Comparison of ENCODE assay signal across 20 cellular contexts in genomic region chr2:15311926-15312325, GRCh38.
A peak's percentile ranks its signal among the peaks of the same experiment; 100 is the strongest.
DNase-seq lines count a peak whose midpoint lies in the region; ATAC-seq lines count a peak whose summit lies in the region.
"Had no signal": no experiment of that assay in that cellular context is flagged by ENCODE, and none has a peak within 500 bp of the region (broad histone marks: within the 10 kb centered on the region; RNA-seq: fewer than 3 reads in every experiment).

No MANE protein-coding gene starts in this region.

- ATAC-seq in activated CD4-positive, alpha-beta T cell treated with anti-CD3 and anti-CD28 coated beads for 36 hours = no peak
- peak; percentile 6 for ATAC-seq in GM19324 (IDR thresholded peaks at IDR 0.05; ENCODE audit: low FRiP score, unreplicated experiment)
- no peak for ATAC-seq in T-cell (replicated peaks in 1 of 4)
- ATAC-seq in naive thymus-derived CD8-positive, alpha-beta T cell = no peak
- ATAC-seq in sciatic nerve = no peak
- ATAC-seq: esophagus mucosa, gastroesophageal sphincter, left cardiac atrium, PC-3 had no signal

- no peaks in the 10 kb centered on the region for H3K36me3 ChIP-seq in H7 (replicated peaks; ENCODE audit: control insufficient read depth, insufficient read depth, low read length)
- H3K36me3 ChIP-seq: HAP-1, neural progenitor cell, thyroid gland had no signal

- H3K27me3 Mint-ChIP-seq in activated CD4-positive, alpha-beta T cell treated with anti-CD3 and anti-CD28 coated beads, Interleukin-2, amount 10 ng/mL, durations not matched to agents 24 days and 14 days = no peaks in the 10 kb centered on the region
- H3K27me3 Mint-ChIP-seq in activated CD4-positive, alpha-beta T cell treated with anti-CD3 and anti-CD28 coated beads for 36 hours = no peaks in the 10 kb centered on the region
- H3K27me3 Mint-ChIP-seq in T-cell = no peaks in the 10 kb centered on the region
- H3K27me3 Mint-ChIP-seq in naive thymus-derived CD8-positive, alpha-beta T cell = no peaks in the 10 kb centered on the region

- POLR2A ChIA-PET in activated CD4-positive, alpha-beta T cell treated with anti-CD3 and anti-CD28 coated beads for 36 hours (lab: Charles Lee) = no interaction called here
- POLR2A ChIA-PET in T-cell (lab: Charles Lee) = no interaction called here
- POLR2A ChIA-PET in naive thymus-derived CD8-positive, alpha-beta T cell (lab: Charles Lee) = no interaction called here

- DNase-seq in activated CD4-positive, alpha-beta T cell treated with anti-CD3 and anti-CD28 coated beads, Interleukin-2, amount 10 ng/mL, durations not matched to agents 24 days and 14 days = no peak
- no peak for DNase-seq in activated CD4-positive, alpha-beta T cell treated with anti-CD3 and anti-CD28 coated beads for 36 hours
- DNase-seq in T-cell = no peak
- no peak for DNase-seq in naive thymus-derived CD8-positive, alpha-beta T cell
- no peak for DNase-seq in NCI-H1092 treated with DMSO at 0.1 percent for 48 hours (lab: John Stamatoyannopoulos, UW)
- no peak for DNase-seq in sciatic nerve (ENCODE audit: low spot score)
- DNase-seq in H7 = no peak
- DNase-seq: C1 segment of cervical spinal cord; DMS53; left cardiac atrium; NCI-H1105; PC-3; SJCRH30; stimulated activated CD4-positive, alpha-beta T cell treated with anti-CD3 and anti-CD28 coated beads, Interleukin-12 subunit alpha, Interleukin-12 subunit beta, amount 100 ng/mL, for 4 hours; thyroid gland had no signal

- intact Hi-C loops in activated CD4-positive, alpha-beta T cell treated with anti-CD3 and anti-CD28 coated beads, Interleukin-2, amount 10 ng/mL, durations not matched to agents 24 days and 14 days (cut with micrococcal nuclease) = loop anchor here (2.0 kb wide), 1 partner anchor 135 kb away; no protein-coding TSS in a partner anchor
- intact Hi-C loops in activated CD4-positive, alpha-beta T cell treated with anti-CD3 and anti-CD28 coated beads for 36 hours (cut with DNase I, micrococcal nuclease) = no loop called here
- intact Hi-C loops in sciatic nerve (cut with DNase I) = no loop called here

- H3K4me3 ChIP-seq in H7 (ENCODE audit: insufficient read depth, low read depth, low read length) = no peak overlapping the region
- H3K4me3 ChIP-seq: gastroesophageal sphincter, HAP-1, neural progenitor cell, SJCRH30, thyroid gland had no signal

- CTCF ChIA-PET in activated CD4-positive, alpha-beta T cell treated with anti-CD3 and anti-CD28 coated beads for 36 hours (lab: Charles Lee) = interaction anchor here (1.1 kb wide), 1 partner anchor 14 kb away, joined by 4 read pairs; no protein-coding TSS in a partner anchor
- CTCF ChIA-PET in T-cell (lab: Charles Lee) = no interaction called here

- H3K4me1 Mint-ChIP-seq in activated CD4-positive, alpha-beta T cell treated with anti-CD3 and anti-CD28 coated beads, Interleukin-2, amount 10 ng/mL, durations not matched to agents 24 days and 14 days = peaks cover 57% of the 10 kb centered on the region
- H3K4me1 Mint-ChIP-seq in activated CD4-positive, alpha-beta T cell treated with anti-CD3 and anti-CD28 coated beads for 36 hours = peaks cover 23% of the 10 kb centered on the region
- H3K4me1 Mint-ChIP-seq in T-cell = peaks cover 35 to 49% (median 40%) of the 10 kb centered on the region in 3 donors
- peaks cover 14 to 36% (median 22%) of the 10 kb centered on the region in 4 donors for H3K4me1 Mint-ChIP-seq in naive thymus-derived CD8-positive, alpha-beta T cell
- H3K4me1 Mint-ChIP-seq: neural progenitor cell had no signal

- H3K27me3 ChIP-seq in H7 (ENCODE audit: control insufficient read depth, insufficient read depth, low read length) = no peaks in the 10 kb centered on the region
- H3K27me3 ChIP-seq: gastroesophageal sphincter, neural progenitor cell, SJCRH30, thyroid gland had no signal

- H3K9me3 Mint-ChIP-seq in activated CD4-positive, alpha-beta T cell treated with anti-CD3 and anti-CD28 coated beads, Interleukin-2, amount 10 ng/mL, durations not matched to agents 24 days and 14 days = no peaks in the 10 kb centered on the region
- H3K9me3 Mint-ChIP-seq in activated CD4-positive, alpha-beta T cell treated with anti-CD3 and anti-CD28 coated beads for 36 hours (ENCODE audit: low read depth) = peaks cover 2% of the 10 kb centered on the region
- H3K9me3 Mint-ChIP-seq in T-cell = peaks cover 0 to under 1% (median 0%) of the 10 kb centered on the region in 3 donors
- H3K9me3 Mint-ChIP-seq in naive thymus-derived CD8-positive, alpha-beta T cell = peaks cover 0 to 3% (median 0%) of the 10 kb centered on the region in 9 donors

- peaks cover 36% of the 10 kb centered on the region for H3K36me3 Mint-ChIP-seq in activated CD4-positive, alpha-beta T cell treated with anti-CD3 and anti-CD28 coated beads, Interleukin-2, amount 10 ng/mL, durations not matched to agents 24 days and 14 days (ENCODE audit: low read depth)
- peaks cover 48% of the 10 kb centered on the region for H3K36me3 Mint-ChIP-seq in activated CD4-positive, alpha-beta T cell treated with anti-CD3 and anti-CD28 coated beads for 36 hours (ENCODE audit: low read depth)
- H3K36me3 Mint-ChIP-seq in T-cell = peaks cover 75% of the 10 kb centered on the region
- H3K36me3 Mint-ChIP-seq in naive thymus-derived CD8-positive, alpha-beta T cell = peaks cover 7 to 77% (median 62%) of the 10 kb centered on the region in 3 donors

- H3K4me3 Mint-ChIP-seq in activated CD4-positive, alpha-beta T cell treated with anti-CD3 and anti-CD28 coated beads, Interleukin-2, amount 10 ng/mL, durations not matched to agents 24 days and 14 days = peak overlapping the region; percentile 47
- H3K4me3 Mint-ChIP-seq in activated CD4-positive, alpha-beta T cell treated with anti-CD3 and anti-CD28 coated beads for 36 hours = no peak overlapping the region
- no peak overlapping the region for H3K4me3 Mint-ChIP-seq in T-cell
- peak overlapping the region in 1 of 10 donors; percentile 3 for H3K4me3 Mint-ChIP-seq in naive thymus-derived CD8-positive, alpha-beta T cell
- H3K4me3 Mint-ChIP-seq: neural progenitor cell had no signal

- peak overlapping the region; percentile 59 for H3K27ac Mint-ChIP-seq in activated CD4-positive, alpha-beta T cell treated with anti-CD3 and anti-CD28 coated beads, Interleukin-2, amount 10 ng/mL, durations not matched to agents 24 days and 14 days
- no peak overlapping the region for H3K27ac Mint-ChIP-seq in activated CD4-positive, alpha-beta T cell treated with anti-CD3 and anti-CD28 coated beads for 36 hours
- peak overlapping the region; percentile 7 to 55 for H3K27ac Mint-ChIP-seq in T-cell
- peak overlapping the region; percentile 7 to 75 (median 36) for H3K27ac Mint-ChIP-seq in naive thymus-derived CD8-positive, alpha-beta T cell
- H3K27ac Mint-ChIP-seq: neural progenitor cell had no signal
